ENCODE assay signal across 17 cellular contexts in genomic region chr10:93715345-93715744, GRCh38. TPM values are rescaled to one million over a fixed set of nuclear protein-coding genes. Genes with fewer than 3 reads are reported as not detected.
A peak's percentile ranks its signal among the peaks of the same experiment; 100 is the strongest.
DNase-seq lines count a peak whose midpoint lies in the region; ATAC-seq, FAIRE-seq and TF ChIP-seq lines count a peak whose summit lies in the region.
"Had no signal": no experiment of that assay in that cellular context is flagged by ENCODE, and none has a peak within 500 bp of the region (broad histone marks: within the 10 kb centered on the region; RNA-seq: fewer than 3 reads in every experiment).

No MANE protein-coding gene starts in this region.

- H3K9me3 ChIP-seq in sigmoid colon = no peaks in the 10 kb centered on the region
- H3K9me3 ChIP-seq: heart left ventricle had no signal

- no peak for TF ChIP-seq CTCF in sigmoid colon (IDR thresholded peaks at IDR 0.05)

- ATAC-seq in GM19468 (IDR thresholded peaks at IDR 0.05; ENCODE audit: extremely low read depth, unreplicated experiment) (peak; percentile 71), HG02884 (IDR thresholded peaks at IDR 0.05; ENCODE audit: unreplicated experiment) (peak; percentile 80), HG03520 (IDR thresholded peaks at IDR 0.05; ENCODE audit: unreplicated experiment) (peak; percentile 90)
- ATAC-seq: heart left ventricle had no signal

- WGBS in sigmoid colon, 2 donors = 76 to 86% methylated on average over 5 of the region's 5 CpGs

- peak; percentile 32 for DNase-seq in GM18507 (ENCODE audit: extremely low spot score, insufficient read length, low read depth)
- DNase-seq in NCI-H1105 (lab: John Stamatoyannopoulos, UW) = no peak
- no peak for DNase-seq in NCI-H226
- no peak for DNase-seq in stimulated activated CD8-positive, alpha-beta memory T cell treated with anti-CD3 and anti-CD28 coated beads, Interleukin-4, amount 100 ng/mL, for 48 hours
- DNase-seq in sigmoid colon = no peak
- DNase-seq: amniotic stem cell; effector CD8-positive, alpha-beta T cell; GF-D8; heart left ventricle; NCI-H1417; stimulated activated CD4-positive, alpha-beta T cell treated with anti-CD3 and anti-CD28 coated beads, Interleukin-1b, Interleukin-23, amount 100 ng/mL, for 48 hours had no signal

- no peaks in the 10 kb centered on the region for H3K36me3 ChIP-seq in sigmoid colon
- H3K36me3 ChIP-seq: heart left ventricle had no signal

- no peaks in the 10 kb centered on the region for H3K27me3 ChIP-seq in sigmoid colon
- H3K27me3 ChIP-seq: heart left ventricle had no signal

- TF ChIP-seq EP300 in sigmoid colon (IDR thresholded peaks at IDR 0.05) = no peak

- TF ChIP-seq POLR2A in sigmoid colon (IDR thresholded peaks at IDR 0.05) = no peak

- H3K27ac ChIP-seq in sigmoid colon = no peak overlapping the region
- H3K27ac ChIP-seq: heart left ventricle had no signal

- FAIRE-seq in GM18507 (lab: Jason Lieb, UNC) = peak; percentile 86

- H3K4me1 ChIP-seq in sigmoid colon = no peaks in the 10 kb centered on the region

- no peak overlapping the region for H3K4me3 ChIP-seq in sigmoid colon
- H3K4me3 ChIP-seq: heart left ventricle, lung had no signal

- intact Hi-C loops in sigmoid colon (cut with DNase I) = no loop called here

RNA-seq across cellular contexts. Expression of gene FRA10AC1, which starts 13.0 kb away (rescaled TPM):
- total RNA-seq in sigmoid colon = 10 to 100 TPM; 11.3 to 23.5 (median 17.3) TPM
- polyA plus RNA-seq in sigmoid colon = 10 to 100 TPM in 1 of 3 donors, 1 to 10 TPM in 2; 4.2 to 14.3 (median 5.4) TPM

RNA-seq across cellular contexts. Expression of gene LGI1, which starts 42.4 kb away (rescaled TPM):
- total RNA-seq in sigmoid colon = 10 to 100 TPM in 2 of 4 donors, 1 to 10 TPM in 2; 3.2 to 28.1 (median 7.2) TPM
- 1 to 10 TPM in 2 of 3 donors, under 1 TPM in 1; 0.89 to 2.4 (median 1.2) TPM for polyA plus RNA-seq in sigmoid colon
- total RNA-seq: osteocyte had no signal
- polyA plus RNA-seq: BJ, lung had no signal
